Comparison of ENCODE assay signal across 25 cellular contexts in genomic region chr14:95064734-95065133, GRCh38.
DNase-seq lines count a peak whose midpoint lies in the region; ATAC-seq and TF ChIP-seq lines count a peak whose summit lies in the region.
"Had no signal": no experiment of that assay in that cellular context is flagged by ENCODE, and none has a peak within 500 bp of the region (broad histone marks: within the 10 kb centered on the region; RNA-seq: fewer than 3 reads in every experiment).

No MANE protein-coding gene starts in this region.

- no peaks in the 10 kb centered on the region; the same call in 1 of the 2 replicates for H4K20me1 ChIP-seq in Karpas-422 (ENCODE audit: insufficient read depth, low read depth, low read length)
- H4K20me1 ChIP-seq: BLaER1 treated with 17β-estradiol and CSF1 and Interleukin-3, amounts not matched to agents 10 nM and 100 nM had no signal

- no peak overlapping the region for H3K27ac ChIP-seq in right cardiac atrium (ENCODE audit: low read length)
- H3K27ac ChIP-seq in endodermal cell (ENCODE audit: low read depth, low read length): no peak overlapping the region
- no peak overlapping the region for H3K27ac ChIP-seq in sigmoid colon
- no peak overlapping the region for H3K27ac ChIP-seq in upper lobe of right lung
- H3K27ac ChIP-seq in Karpas-422 (ENCODE audit: low read length): no peak overlapping the region
- H3K27ac ChIP-seq: 22Rv1; A549; BLaER1 treated with 17β-estradiol and CSF1 and Interleukin-3, amounts not matched to agents 10 nM and 100 nM; C4-2B had no signal

- no peaks in the 10 kb centered on the region for H3K36me3 Mint-ChIP-seq in endodermal cell (ENCODE audit: low read depth)
- H3K36me3 Mint-ChIP-seq in osteocyte (ENCODE audit: unreplicated experiment): no peaks in the 10 kb centered on the region
- H3K36me3 Mint-ChIP-seq: CD8-positive, alpha-beta T cell had no signal

- intact Hi-C loops in cardiac septum (cut with DNase I): no loop called here
- intact Hi-C loops in right cardiac atrium (cut with DNase I): no loop called here
- intact Hi-C loops in sigmoid colon (cut with DNase I): no loop called here
- intact Hi-C loops in upper lobe of right lung (cut with DNase I): no loop called here

- WGBS in right cardiac atrium: 95% methylated on average over 2 of the region's 2 CpGs
- 90 to 92% methylated on average over 2 of the region's 2 CpGs for WGBS in endodermal cell (ENCODE audit: insufficient coverage in 1 of 2, insufficient read length in 1 of 2), 2 experiments
- WGBS in sigmoid colon, 2 donors: 91 to 93% methylated on average over 2 of the region's 2 CpGs

- H3K9me3 Mint-ChIP-seq in endodermal cell (no peaks in the 10 kb centered on the region), osteocyte (ENCODE audit: unreplicated experiment) (no peaks in the 10 kb centered on the region)
- H3K9me3 Mint-ChIP-seq: CD4-positive, alpha-beta T cell; CD8-positive, alpha-beta T cell had no signal

- no peaks in the 10 kb centered on the region for H3K9me3 ChIP-seq in right cardiac atrium (ENCODE audit: control insufficient read depth, low read length)
- H3K9me3 ChIP-seq in endodermal cell (ENCODE audit: control insufficient read depth, low read length): no peaks in the 10 kb centered on the region
- H3K9me3 ChIP-seq in sigmoid colon: no peaks in the 10 kb centered on the region
- no peaks in the 10 kb centered on the region for H3K9me3 ChIP-seq in upper lobe of right lung
- no peaks in the 10 kb centered on the region for H3K9me3 ChIP-seq in Karpas-422 (ENCODE audit: low read length)
- H3K9me3 ChIP-seq: A549; BLaER1 treated with 17β-estradiol and CSF1 and Interleukin-3, amounts not matched to agents 10 nM and 100 nM had no signal

- H3K4me2 ChIP-seq in Karpas-422 (ENCODE audit: low read depth, low read length, poor library complexity, severe bottlenecking): no peak overlapping the region
- H3K4me2 ChIP-seq: A549; BLaER1 treated with 17β-estradiol and CSF1 and Interleukin-3, amounts not matched to agents 10 nM and 100 nM had no signal

- H3K9ac ChIP-seq in endodermal cell (ENCODE audit: extremely low read depth, low read length, poor library complexity, severe bottlenecking): no peak overlapping the region
- no peak overlapping the region for H3K9ac ChIP-seq in Karpas-422 (ENCODE audit: low read length)
- H3K9ac ChIP-seq: BLaER1 treated with 17β-estradiol and CSF1 and Interleukin-3, amounts not matched to agents 10 nM and 100 nM had no signal

- H2AFZ ChIP-seq in Karpas-422 (ENCODE audit: low read length): no peak overlapping the region

- H3K4me3 Mint-ChIP-seq in endodermal cell (no peak overlapping the region), osteocyte (ENCODE audit: unreplicated experiment) (no peak overlapping the region)
- H3K4me3 Mint-ChIP-seq: B cell; CD4-positive, alpha-beta T cell; CD8-positive, alpha-beta T cell had no signal

- H3K36me3 ChIP-seq in endodermal cell (ENCODE audit: control insufficient read depth, insufficient read depth, low read length) (no peaks in the 10 kb centered on the region), sigmoid colon (no peaks in the 10 kb centered on the region), upper lobe of right lung (no peaks in the 10 kb centered on the region), Karpas-422 (ENCODE audit: insufficient read depth, low read length) (no peaks in the 10 kb centered on the region)
- H3K36me3 ChIP-seq: BLaER1 treated with 17β-estradiol and CSF1 and Interleukin-3, amounts not matched to agents 10 nM and 100 nM had no signal

- H3K27ac Mint-ChIP-seq in endodermal cell (no peak overlapping the region), osteocyte (ENCODE audit: unreplicated experiment) (no peak overlapping the region)
- H3K27ac Mint-ChIP-seq: B cell; CD4-positive, alpha-beta T cell; CD8-positive, alpha-beta T cell had no signal

- no peak for TF ChIP-seq CTCF in endodermal cell (conservative IDR thresholded peaks at IDR 0.05)
- TF ChIP-seq CTCF in sigmoid colon (IDR thresholded peaks at IDR 0.05): no peak
- TF ChIP-seq CTCF in upper lobe of right lung (IDR thresholded peaks at IDR 0.05): no peak
- TF ChIP-seq CTCF in osteocyte (IDR thresholded peaks at IDR 0.05): no peak

- H3K9me2 ChIP-seq in Karpas-422 (replicated peaks; ENCODE audit: insufficient read depth, low read length): no peaks in the 10 kb centered on the region

- H3K27me3 Mint-ChIP-seq in endodermal cell (ENCODE audit: insufficient read depth) (peaks cover 4% of the 10 kb centered on the region), osteocyte (ENCODE audit: unreplicated experiment) (peaks cover 2% of the 10 kb centered on the region)

- no peaks in the 10 kb centered on the region for H3K79me2 ChIP-seq in Karpas-422 (ENCODE audit: low read length)

- peaks cover 15% of the 10 kb centered on the region for H3K4me1 Mint-ChIP-seq in endodermal cell
- no peaks in the 10 kb centered on the region for H3K4me1 Mint-ChIP-seq in osteocyte (ENCODE audit: unreplicated experiment)
- H3K4me1 Mint-ChIP-seq: B cell had no signal

- H3K27me3 ChIP-seq in right cardiac atrium (ENCODE audit: control insufficient read depth, insufficient read depth): no peaks in the 10 kb centered on the region
- no peaks in the 10 kb centered on the region for H3K27me3 ChIP-seq in endodermal cell (ENCODE audit: control insufficient read depth, insufficient read depth, low read length, poor library complexity, severe bottlenecking)
- H3K27me3 ChIP-seq in sigmoid colon: no peaks in the 10 kb centered on the region
- H3K27me3 ChIP-seq in upper lobe of right lung: no peaks in the 10 kb centered on the region
- no peaks in the 10 kb centered on the region for H3K27me3 ChIP-seq in Karpas-422 (ENCODE audit: low read length)
- H3K27me3 ChIP-seq: BLaER1 treated with 17β-estradiol and CSF1 and Interleukin-3, amounts not matched to agents 10 nM and 100 nM had no signal

- no peak for TF ChIP-seq POLR2A in sigmoid colon (IDR thresholded peaks at IDR 0.05)

- no peak for TF ChIP-seq EP300 in sigmoid colon (IDR thresholded peaks at IDR 0.05)

- peak; percentile 41 for DNase-seq in cardiac septum (ENCODE audit: low spot score)
- DNase-seq in right cardiac atrium: no peak
- DNase-seq in endodermal cell: peak; percentile 40
- DNase-seq in sigmoid colon: peak; percentile 22
- peak; percentile 38 for DNase-seq in upper lobe of right lung
- DNase-seq in Karpas-422: no peak
- DNase-seq in NCI-H1105 treated with DMSO at 0.1 percent for 48 hours (lab: John Stamatoyannopoulos, UW): no peak
- no peak for DNase-seq in osteocyte (ENCODE audit: extremely low spot score, unreplicated experiment)
- DNase-seq: AML-193; CD4-positive, alpha-beta T cell; CD8-positive, alpha-beta T cell; COR-L47; DMS 273 treated with DMSO at 0.1 percent for 48 hours; DMS153; DMS53; DMS79; DND-41; EL; GDM1 had no signal

- no peak overlapping the region for H3K4me3 ChIP-seq in right cardiac atrium (ENCODE audit: low read length)
- H3K4me3 ChIP-seq in endodermal cell (ENCODE audit: low read length): no peak overlapping the region
- H3K4me3 ChIP-seq in sigmoid colon: no peak overlapping the region
- H3K4me3 ChIP-seq in upper lobe of right lung: no peak overlapping the region
- H3K4me3 ChIP-seq in Karpas-422 (ENCODE audit: low read length): no peak overlapping the region
- H3K4me3 ChIP-seq: A549; BLaER1 treated with 17β-estradiol and CSF1 and Interleukin-3, amounts not matched to agents 10 nM and 100 nM; GM12878 had no signal

- ATAC-seq in right cardiac atrium (no peak), upper lobe of right lung (no peak)
- ATAC-seq: A549; CD8-positive, alpha-beta T cell; GM12878 had no signal

- H3K4me1 ChIP-seq in right cardiac atrium (ENCODE audit: control insufficient read depth, insufficient read depth, low read length): no peaks in the 10 kb centered on the region
- no peaks in the 10 kb centered on the region for H3K4me1 ChIP-seq in endodermal cell (ENCODE audit: control insufficient read depth, insufficient read depth, low read length)
- no peaks in the 10 kb centered on the region for H3K4me1 ChIP-seq in sigmoid colon
- H3K4me1 ChIP-seq in upper lobe of right lung: no peaks in the 10 kb centered on the region
- no peaks in the 10 kb centered on the region for H3K4me1 ChIP-seq in Karpas-422 (ENCODE audit: low read length)
- H3K4me1 ChIP-seq: A549; BLaER1 treated with 17β-estradiol and CSF1 and Interleukin-3, amounts not matched to agents 10 nM and 100 nM had no signal

Comparison
In these comparisons a context has a peak if more than half of its experiments do, and no peak if none do; other contexts are left out.
1. DNase-seq: peak in cardiac septum (single experiment), endodermal cell (single experiment), sigmoid colon (single experiment) and upper lobe of right lung (single experiment); none in right cardiac atrium (0 of 3), Karpas-422 (single experiment), NCI-H1105 treated with DMSO at 0.1 percent for 48 hours (single experiment) and osteocyte (single experiment).